ENCODE assay signal across 17 cellular contexts in the genomic region with DNA sequence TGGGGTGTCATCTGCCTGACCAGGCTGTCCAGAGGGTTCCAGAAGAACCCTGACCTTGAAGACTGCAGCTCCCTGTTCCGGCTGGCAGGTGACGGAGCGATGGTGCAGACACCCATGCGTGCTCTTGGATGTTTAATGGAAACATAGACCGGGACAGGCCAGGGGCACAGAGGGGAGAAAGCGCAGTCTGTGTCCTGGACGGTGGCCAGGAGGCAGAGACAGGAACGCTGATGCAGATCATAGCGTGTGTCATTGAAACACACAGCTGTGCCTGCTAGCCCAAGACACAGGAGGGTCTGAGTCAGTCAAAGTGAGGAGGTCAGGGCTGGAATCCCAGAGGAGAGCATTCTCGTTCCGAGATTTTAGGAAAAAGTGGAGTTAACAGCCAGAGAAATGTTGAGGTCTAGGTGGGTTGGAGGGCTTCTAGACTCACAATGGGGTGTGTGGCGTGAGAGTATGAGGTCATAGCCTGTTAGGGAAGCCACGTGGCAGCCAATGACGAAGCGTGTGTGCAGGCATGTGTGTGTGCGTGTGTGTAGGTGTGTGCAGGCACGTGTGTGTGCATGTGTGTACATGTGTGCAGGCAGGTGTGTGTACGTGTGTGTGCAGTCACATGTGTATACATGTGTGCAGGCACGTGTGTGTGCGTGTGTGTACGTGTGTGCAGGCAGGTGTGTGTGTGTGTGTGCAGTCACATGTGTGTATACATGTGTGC.
DNase-seq lines count a peak whose midpoint lies in the region; ATAC-seq and TF ChIP-seq lines count a peak whose summit lies in the region.
"Had no signal": no experiment of that assay in that cellular context is flagged by ENCODE, and none has a peak within 500 bp of the region (broad histone marks: within the 10 kb centered on the region; RNA-seq: fewer than 3 reads in every experiment).

No MANE protein-coding gene starts in this region.

- H3K9me1 ChIP-seq in IMR-90 (ENCODE audit: insufficient read depth, low read length): no peaks in the 10 kb centered on the region

- H3K36me3 ChIP-seq in BLaER1: no peaks in the 10 kb centered on the region
- no peaks in the 10 kb centered on the region for H3K36me3 ChIP-seq in IMR-90 (ENCODE audit: control insufficient read depth, insufficient read depth, low read length)
- no peaks in the 10 kb centered on the region for H3K36me3 ChIP-seq in neuronal stem cell (replicated peaks in 1 of 2; ENCODE audit: control insufficient read depth in 2 of 2, insufficient read depth in 2 of 2, low read length in 2 of 2)
- H3K36me3 ChIP-seq: HAP-1 had no signal

- no peak overlapping the region for H3K14ac ChIP-seq in IMR-90 (replicated peaks; ENCODE audit: low read depth, low read length)
- peak overlapping the region; percentile 79 for H3K14ac ChIP-seq in neuronal stem cell (ENCODE audit: low read length)

- H3K27ac ChIP-seq in BLaER1: no peak overlapping the region
- H3K27ac ChIP-seq in IMR-90 (ENCODE audit: insufficient read depth, low read length): no peak overlapping the region
- H3K27ac ChIP-seq in neuronal stem cell (replicated peaks; ENCODE audit: low read length): no peak overlapping the region

- H3K4me2 ChIP-seq in BLaER1 (peak overlapping the region; percentile 35; the same call in 1 of the 2 replicates), IMR-90 (ENCODE audit: low read depth, low read length) (no peak overlapping the region), neuronal stem cell (ENCODE audit: insufficient read depth, low read length, poor library complexity, severe bottlenecking) (no peak overlapping the region)

- no peak overlapping the region for H4K5ac ChIP-seq in IMR-90 (ENCODE audit: low read depth, low read length)

- TF ChIP-seq RAD21 in IMR-90 (IDR thresholded peaks at IDR 0.05; ENCODE audit: low read length): no peak

- H3K18ac ChIP-seq in IMR-90 (ENCODE audit: low read depth, low read length) (no peak overlapping the region), neuronal stem cell (ENCODE audit: low read length) (peak overlapping the region; percentile 54)

- no peak for TF ChIP-seq POLR2A in IMR-90 (IDR thresholded peaks at IDR 0.05; ENCODE audit: low read depth, low read length)
- no peak for TF ChIP-seq POLR2A in lower leg skin (IDR thresholded peaks at IDR 0.05)

- intact Hi-C loops in IMR-90 (cut with micrococcal nuclease) (no loop called here), lower leg skin (cut with DNase I; ENCODE audit: low total_unique reads) (no loop called here), Right ventricle myocardium inferior (cut with DNase I) (no loop called here)

- CTCF ChIA-PET in IMR-90 (lab: Yijun Ruan, JAX): no interaction called here

- no TSS peak for BruUV-seq in IMR-90 (replicated peaks; lab: Mats Ljungman, UMichigan)

- POLR2A ChIA-PET in IMR-90 (lab: Charles Lee; ENCODE audit: unreplicated experiment): no interaction called here

- H3K4me3 Mint-ChIP-seq in endothelial cell (ENCODE audit: unreplicated experiment): no peak overlapping the region
- H3K4me3 Mint-ChIP-seq: T-cell had no signal

- H2BK5ac ChIP-seq in IMR-90 (ENCODE audit: low read depth, low read length, poor library complexity, severe bottlenecking) (no peak overlapping the region), neuronal stem cell (ENCODE audit: low read length) (no peak overlapping the region)

- H4K91ac ChIP-seq in IMR-90 (ENCODE audit: insufficient read depth, low read depth, low read length) (no peak overlapping the region), neuronal stem cell (ENCODE audit: low read depth, low read length, poor library complexity) (peak overlapping the region; percentile 34)

- dilution Hi-C loops in IMR-90 (cut with HindIII; ENCODE audit: low sequenced_read_pairs, unreplicated experiment): no loop called here

- no peak for DNase-seq in IMR-90
- DNase-seq in endothelial cell (ENCODE audit: low spot score): no peak
- no peak for DNase-seq in neuronal stem cell (ENCODE audit: low spot score)
- DNase-seq in lower leg skin (ENCODE audit: low spot score in 2 of 2): no peak
- DNase-seq in Right ventricle myocardium inferior (ENCODE audit: missing footprints): no peak
- DNase-seq: DMS79 treated with DMSO at 0.1 percent for 48 hours, KG1, NCI-H1105 treated with DMSO at 0.1 percent for 48 hours, NCI-H187 treated with DMSO at 0.1 percent for 48 hours, NCI-H2227 treated with DMSO at 0.1 percent for 48 hours, NCI-H510A treated with DMSO at 0.1 percent for 48 hours, NCI-H774, PC-3, T-cell had no signal

- H3K4me1 ChIP-seq in BLaER1 (peaks cover 73% of the 10 kb centered on the region), IMR-90 (ENCODE audit: control insufficient read depth, insufficient read depth, low read length) (no peaks in the 10 kb centered on the region), neuronal stem cell (ENCODE audit: control insufficient read depth in 2 of 2, insufficient read depth in 1 of 2, low read depth in 1 of 2, low read length in 2 of 2) (peaks cover 2 to 16% of the 10 kb centered on the region in 2 donors)
- H3K4me1 ChIP-seq: HAP-1 had no signal

- peaks cover 4% of the 10 kb centered on the region for H3K36me3 Mint-ChIP-seq in endothelial cell (ENCODE audit: low read depth, unreplicated experiment)
- H3K36me3 Mint-ChIP-seq: T-cell had no signal

- no peak overlapping the region for H3K56ac ChIP-seq in IMR-90 (ENCODE audit: extremely low read depth, insufficient read depth, low read length)

- in situ Hi-C loops in IMR-90 (cut with MboI; ENCODE audit: low sequenced_read_pairs): no loop called here

- H3K9ac ChIP-seq in BLaER1 (no peak overlapping the region), IMR-90 (ENCODE audit: low read depth, low read length) (no peak overlapping the region), neuronal stem cell (ENCODE audit: low read depth, low read length, poor library complexity) (peak overlapping the region; percentile 74)

- H2BK20ac ChIP-seq in IMR-90 (ENCODE audit: low read depth, low read length): no peak overlapping the region

- H3K4me3 ChIP-seq in BLaER1: no peak overlapping the region
- H3K4me3 ChIP-seq in IMR-90 (ENCODE audit: insufficient read depth, low read depth, low read length): no peak overlapping the region
- peak overlapping the region in 1 of 2 donors; percentile 60 for H3K4me3 ChIP-seq in neuronal stem cell (ENCODE audit: low read length in 2 of 2)
- H3K4me3 ChIP-seq in lower leg skin (ENCODE audit: low read depth, poor library complexity, severe bottlenecking): no peak overlapping the region
- H3K4me3 ChIP-seq: HAP-1 had no signal

- H3K79me1 ChIP-seq in IMR-90 (ENCODE audit: low read depth in 1 of 2, low read length in 2 of 2) (no peaks in the 10 kb centered on the region), neuronal stem cell (ENCODE audit: low read depth, low read length) (no peaks in the 10 kb centered on the region)

- no peaks in the 10 kb centered on the region for H3K9me3 Mint-ChIP-seq in endothelial cell (ENCODE audit: unreplicated experiment)
- H3K9me3 Mint-ChIP-seq: T-cell had no signal

- no peak overlapping the region for H2AK9ac ChIP-seq in IMR-90 (replicated peaks; ENCODE audit: low read depth, low read length, poor library complexity)

- H3K27me3 Mint-ChIP-seq in endothelial cell (ENCODE audit: unreplicated experiment): peaks cover 15% of the 10 kb centered on the region

- ATAC-seq in IMR-90 (ENCODE audit: low read depth) (no peak), GM18907 (IDR thresholded peaks at IDR 0.05; ENCODE audit: unreplicated experiment) (no peak), Right ventricle myocardium inferior (no peak)
- ATAC-seq: PC-3, T-cell had no signal

- no peak overlapping the region for H2BK120ac ChIP-seq in IMR-90 (ENCODE audit: low read depth, low read length)
- no peak overlapping the region for H2BK120ac ChIP-seq in neuronal stem cell (ENCODE audit: low read depth, low read length)

- no peak overlapping the region for H3K23ac ChIP-seq in IMR-90 (ENCODE audit: low read depth, low read length)
- H3K23ac ChIP-seq in neuronal stem cell (ENCODE audit: low read depth, low read length, poor library complexity): peak overlapping the region; percentile 52

- H2BK12ac ChIP-seq in neuronal stem cell (ENCODE audit: low read length): no peak overlapping the region

- 36% methylated on average over 10 of the region's 21 CpGs; no CpG with 5 or more reads in 1 of the 2 experiments for WGBS in IMR-90 (ENCODE audit: extremely low coverage in 2 of 2, insufficient read length in 1 of 2), 2 experiments
- whole genome bisulfite sequencing in neuronal stem cell (ENCODE audit: extremely low coverage in 2 of 2, insufficient read length in 2 of 2, insufficient replicate concordance in 1 of 2), 2 donors: no CpG with 5 or more reads among the region's 21 CpGs
- WGBS in lower leg skin, 2 donors: 78 to 80% methylated on average over 20 to 21 of the region's 21 CpGs

- no peak overlapping the region for H2AK5ac ChIP-seq in IMR-90 (ENCODE audit: low read depth, low read length)
- peak overlapping the region; percentile 2 for H2AK5ac ChIP-seq in neuronal stem cell (ENCODE audit: low read depth, low read length)

- no peaks in the 10 kb centered on the region for H4K20me1 ChIP-seq in BLaER1
- H4K20me1 ChIP-seq in IMR-90 (ENCODE audit: insufficient read depth, low read length): no peaks in the 10 kb centered on the region

- H3K9me3 ChIP-seq in BLaER1 (no peaks in the 10 kb centered on the region), IMR-90 (ENCODE audit: control insufficient read depth, insufficient read depth, low read length) (peaks cover 54% of the 10 kb centered on the region), neuronal stem cell (replicated peaks in 1 of 2; ENCODE audit: control insufficient read depth in 2 of 2, insufficient read depth in 1 of 2, low read depth in 1 of 2, low read length in 2 of 2) (peaks cover 0 to 4% of the 10 kb centered on the region in 2 donors)
- H3K9me3 ChIP-seq: HAP-1 had no signal

- H3K27ac Mint-ChIP-seq in endothelial cell (ENCODE audit: unreplicated experiment): peak overlapping the region; percentile 11
- H3K27ac Mint-ChIP-seq: T-cell had no signal

- H3K27me3 ChIP-seq in BLaER1 (no peaks in the 10 kb centered on the region), IMR-90 (ENCODE audit: control insufficient read depth, insufficient read depth, low read length) (no peaks in the 10 kb centered on the region), neuronal stem cell (ENCODE audit: control insufficient read depth in 3 of 3, insufficient read depth in 3 of 3, low read depth in 1 of 3, low read length in 3 of 3) (no peaks in the 10 kb centered on the region)

- no peak overlapping the region for H2BK15ac ChIP-seq in IMR-90 (ENCODE audit: low read depth, low read length)
- no peak overlapping the region for H2BK15ac ChIP-seq in neuronal stem cell (ENCODE audit: low read length)

- H2AFZ ChIP-seq in IMR-90 (replicated peaks; ENCODE audit: low read length, poor library complexity): peak overlapping the region; percentile 63
- no peak overlapping the region for H2AFZ ChIP-seq in neuronal stem cell (ENCODE audit: low read length)

- H3K4ac ChIP-seq in IMR-90 (ENCODE audit: low read depth, low read length) (no peak overlapping the region), neuronal stem cell (ENCODE audit: low read length) (peak overlapping the region; percentile 1)

- H4K8ac ChIP-seq in IMR-90 (ENCODE audit: low read depth in 2 of 2, low read length in 2 of 2) (no peak overlapping the region), neuronal stem cell (ENCODE audit: low read depth, low read length) (peak overlapping the region; percentile 74)

- TF ChIP-seq CTCF in IMR-90 (conservative IDR thresholded peaks at IDR 0.05; ENCODE audit: low read depth, low read length) (no peak), endothelial cell (IDR thresholded peaks at IDR 0.05; ENCODE audit: unreplicated experiment) (no peak), lower leg skin (IDR thresholded peaks at IDR 0.05) (no peak)

- peaks cover 8% of the 10 kb centered on the region for H3K4me1 Mint-ChIP-seq in endothelial cell (ENCODE audit: unreplicated experiment)
